10 cellular contexts compared by ENCODE assay signal in genomic region chr13:46297338-46297737, GRCh38.
A peak's percentile ranks its signal among the peaks of the same experiment; 100 is the strongest.
DNase-seq lines count a peak whose midpoint lies in the region; ATAC-seq and TF ChIP-seq lines count a peak whose summit lies in the region.
"Had no signal": no experiment of that assay in that cellular context is flagged by ENCODE, and none has a peak within 500 bp of the region (broad histone marks: within the 10 kb centered on the region; RNA-seq: fewer than 3 reads in every experiment).

No MANE protein-coding gene starts in this region.

- DNase-seq in activated naive CD4-positive, alpha-beta T cell treated with anti-CD3 and anti-CD28 coated beads for 36 hours, result no peak
- no peak for DNase-seq in activated naive CD4-positive, alpha-beta T cell (lab: John Stamatoyannopoulos, UW)
- no peak for DNase-seq in activated CD8-positive, alpha-beta T cell treated with anti-CD3 and anti-CD28 coated beads for 36 hours
- peak; percentile 58 for DNase-seq in iris pigment epithelial cell (ENCODE audit: low read depth)
- no peak for DNase-seq in NCI-H748 treated with DMSO at 0.1 percent for 48 hours (lab: John Stamatoyannopoulos, UW)
- DNase-seq in neuronal stem cell (ENCODE audit: low spot score), result no peak
- DNase-seq: NCI-H187 treated with DMSO at 0.1 percent for 48 hours; stimulated activated naive B cell treated with anti-CD40 and anti-IgM and Interleukin-4, amounts not matched to agents 10 μg/mL and 1 μg/mL and 100 μg/mL, for 72 hours had no signal

- intact Hi-C loops in activated naive CD4-positive, alpha-beta T cell treated with anti-CD3 and anti-CD28 coated beads for 36 hours (cut with micrococcal nuclease), result loop anchor here (2.0 to 10.0 kb wide), 3 partner anchors 57 to 933 kb away; partner anchors contain the start of gene ZC3H13
- intact Hi-C loops in activated CD8-positive, alpha-beta T cell treated with anti-CD3 and anti-CD28 coated beads for 36 hours (cut with micrococcal nuclease), result loop anchor here (5.0 kb wide), 1 partner anchor 130 kb away; no protein-coding TSS in a partner anchor

- no peak overlapping the region for H3K4me3 Mint-ChIP-seq in activated naive CD4-positive, alpha-beta T cell treated with anti-CD3 and anti-CD28 coated beads for 36 hours
- no peak overlapping the region for H3K4me3 Mint-ChIP-seq in activated CD8-positive, alpha-beta T cell treated with anti-CD3 and anti-CD28 coated beads for 36 hours

- POLR2A ChIA-PET in activated CD8-positive, alpha-beta T cell treated with anti-CD3 and anti-CD28 coated beads for 36 hours (lab: Charles Lee), result interaction anchor here (0.5 to 1.5 kb wide), 3 partner anchors 23 to 525 kb away, joined by 3 to 5 read pairs (median 4); no protein-coding TSS in a partner anchor

- H2AK5ac ChIP-seq in neuronal stem cell (ENCODE audit: low read depth, low read length), result no peak overlapping the region

- H2AFZ ChIP-seq in neuronal stem cell (ENCODE audit: low read length), result no peak overlapping the region

- peak overlapping the region; percentile 94 for H3K27ac Mint-ChIP-seq in activated naive CD4-positive, alpha-beta T cell treated with anti-CD3 and anti-CD28 coated beads for 36 hours
- peak overlapping the region; percentile 94 for H3K27ac Mint-ChIP-seq in activated CD8-positive, alpha-beta T cell treated with anti-CD3 and anti-CD28 coated beads for 36 hours
- H3K27ac Mint-ChIP-seq: stimulated activated naive B cell treated with anti-CD40 and anti-IgM and Interleukin-4, amounts not matched to agents 10 μg/mL and 1 μg/mL and 100 μg/mL, for 72 hours had no signal

- CTCF ChIA-PET in activated naive CD4-positive, alpha-beta T cell treated with anti-CD3 and anti-CD28 coated beads for 36 hours (lab: Charles Lee), result interaction anchor here (0.7 to 3.4 kb wide), 3 partner anchors 24 to 112 kb away, joined by 3 to 27 read pairs (median 5); no protein-coding TSS in a partner anchor
- CTCF ChIA-PET in activated CD8-positive, alpha-beta T cell treated with anti-CD3 and anti-CD28 coated beads for 36 hours (lab: Charles Lee), result interaction anchor here (1.2 to 2.8 kb wide), 4 partner anchors 8 to 127 kb away, joined by 3 to 18 read pairs (median 4); no protein-coding TSS in a partner anchor

- no peak overlapping the region for H2BK120ac ChIP-seq in neuronal stem cell (ENCODE audit: low read depth, low read length)

- no peak overlapping the region for H4K91ac ChIP-seq in neuronal stem cell (ENCODE audit: low read depth, low read length, poor library complexity)

- no peaks in the 10 kb centered on the region for H3K79me1 ChIP-seq in neuronal stem cell (ENCODE audit: low read depth, low read length)

- H3K36me3 ChIP-seq in subcutaneous abdominal adipose tissue (ENCODE audit: control insufficient read depth in 5 of 5, insufficient read depth in 5 of 5, low read length in 5 of 5), result no peaks in the 10 kb centered on the region
- H3K36me3 ChIP-seq in neuronal stem cell (replicated peaks in 1 of 2; ENCODE audit: control insufficient read depth in 2 of 2, insufficient read depth in 2 of 2, low read length in 2 of 2), result no peaks in the 10 kb centered on the region

- H4K8ac ChIP-seq in neuronal stem cell (ENCODE audit: low read depth, low read length), result no peak overlapping the region

- no peak overlapping the region for H3K9ac ChIP-seq in subcutaneous abdominal adipose tissue (ENCODE audit: low read length in 5 of 5)
- no peak overlapping the region for H3K9ac ChIP-seq in neuronal stem cell (ENCODE audit: low read depth, low read length, poor library complexity)

- H3K27me3 ChIP-seq in subcutaneous abdominal adipose tissue (ENCODE audit: control insufficient read depth in 5 of 5, insufficient read depth in 4 of 5, low read length in 5 of 5) (no peaks in the 10 kb centered on the region), neuronal stem cell (ENCODE audit: control insufficient read depth in 3 of 3, insufficient read depth in 3 of 3, low read depth in 1 of 3, low read length in 3 of 3) (no peaks in the 10 kb centered on the region)

- no peaks in the 10 kb centered on the region for H3K27me3 Mint-ChIP-seq in activated naive CD4-positive, alpha-beta T cell treated with anti-CD3 and anti-CD28 coated beads for 36 hours (ENCODE audit: low read depth)
- H3K27me3 Mint-ChIP-seq in activated CD8-positive, alpha-beta T cell treated with anti-CD3 and anti-CD28 coated beads for 36 hours, result no peaks in the 10 kb centered on the region
- H3K27me3 Mint-ChIP-seq: stimulated activated naive B cell treated with anti-CD40 and anti-IgM and Interleukin-4, amounts not matched to agents 10 μg/mL and 1 μg/mL and 100 μg/mL, for 72 hours had no signal

- peaks cover 53% of the 10 kb centered on the region for H3K4me1 Mint-ChIP-seq in activated naive CD4-positive, alpha-beta T cell treated with anti-CD3 and anti-CD28 coated beads for 36 hours (ENCODE audit: low read depth)
- H3K4me1 Mint-ChIP-seq in activated CD8-positive, alpha-beta T cell treated with anti-CD3 and anti-CD28 coated beads for 36 hours (ENCODE audit: low read depth), result peaks cover 43% of the 10 kb centered on the region

- no peak for TF ChIP-seq CTCF in activated CD8-positive, alpha-beta T cell treated with anti-CD3 and anti-CD28 coated beads for 36 hours (IDR thresholded peaks at IDR 0.05)

- no peak overlapping the region for H3K4me2 ChIP-seq in neuronal stem cell (ENCODE audit: insufficient read depth, low read length, poor library complexity, severe bottlenecking)

- H2BK15ac ChIP-seq in neuronal stem cell (ENCODE audit: low read length), result no peak overlapping the region

- H3K9me3 ChIP-seq in subcutaneous abdominal adipose tissue (ENCODE audit: control insufficient read depth in 5 of 5, low read length in 5 of 5), result no peaks in the 10 kb centered on the region
- H3K9me3 ChIP-seq in neuronal stem cell (replicated peaks in 1 of 2; ENCODE audit: control insufficient read depth in 2 of 2, insufficient read depth in 1 of 2, low read depth in 1 of 2, low read length in 2 of 2), result no peaks in the 10 kb centered on the region

- WGBS in neuronal stem cell (ENCODE audit: extremely low coverage in 2 of 2, insufficient read length in 2 of 2, insufficient replicate concordance in 1 of 2), 2 donors, result no CpG with 5 or more reads among the region's 3 CpGs

- H3K23ac ChIP-seq in neuronal stem cell (ENCODE audit: low read depth, low read length, poor library complexity), result no peak overlapping the region

- H2BK12ac ChIP-seq in neuronal stem cell (ENCODE audit: low read length), result no peak overlapping the region

- no peak overlapping the region for H3K14ac ChIP-seq in neuronal stem cell (ENCODE audit: low read length)

- peaks cover 4% of the 10 kb centered on the region for H3K9me3 Mint-ChIP-seq in activated naive CD4-positive, alpha-beta T cell treated with anti-CD3 and anti-CD28 coated beads for 36 hours
- H3K9me3 Mint-ChIP-seq in activated CD8-positive, alpha-beta T cell treated with anti-CD3 and anti-CD28 coated beads for 36 hours, result peaks cover 17% of the 10 kb centered on the region

- H3K4me1 ChIP-seq in subcutaneous abdominal adipose tissue (ENCODE audit: control insufficient read depth in 5 of 5, insufficient read depth in 5 of 5, low read length in 5 of 5) (peaks cover 4 to 31% (median 28%) of the 10 kb centered on the region in 5 donors), neuronal stem cell (ENCODE audit: control insufficient read depth in 2 of 2, insufficient read depth in 1 of 2, low read depth in 1 of 2, low read length in 2 of 2) (no peaks in the 10 kb centered on the region)

- H3K4me3 ChIP-seq in subcutaneous abdominal adipose tissue (ENCODE audit: low read depth in 1 of 5, low read length in 5 of 5) (no peak overlapping the region), neuronal stem cell (ENCODE audit: low read length in 2 of 2) (no peak overlapping the region)

- H3K18ac ChIP-seq in neuronal stem cell (ENCODE audit: low read length), result no peak overlapping the region

- H3K27ac ChIP-seq in subcutaneous abdominal adipose tissue (ENCODE audit: low read depth, low read length) (peak overlapping the region; percentile 15), neuronal stem cell (replicated peaks; ENCODE audit: low read length) (no peak overlapping the region)

- ATAC-seq in activated CD8-positive, alpha-beta T cell treated with anti-CD3 and anti-CD28 coated beads for 36 hours, result no peak
- no peak for ATAC-seq in GM21723 (IDR thresholded peaks at IDR 0.05; ENCODE audit: unreplicated experiment)
- ATAC-seq: stimulated activated naive B cell treated with anti-CD40 and anti-IgM and Interleukin-4, amounts not matched to agents 10 μg/mL and 1 μg/mL and 100 μg/mL, for 72 hours had no signal

- H3K4ac ChIP-seq in neuronal stem cell (ENCODE audit: low read length), result no peak overlapping the region

- H3K36me3 Mint-ChIP-seq in activated naive CD4-positive, alpha-beta T cell treated with anti-CD3 and anti-CD28 coated beads for 36 hours (ENCODE audit: low read depth), result peaks cover 7% of the 10 kb centered on the region
- H3K36me3 Mint-ChIP-seq in activated CD8-positive, alpha-beta T cell treated with anti-CD3 and anti-CD28 coated beads for 36 hours (ENCODE audit: low read depth), result peaks cover 22% of the 10 kb centered on the region

- H2BK5ac ChIP-seq in neuronal stem cell (ENCODE audit: low read length), result no peak overlapping the region
